7 cellular contexts compared by ENCODE assay signal in the genomic region with DNA sequence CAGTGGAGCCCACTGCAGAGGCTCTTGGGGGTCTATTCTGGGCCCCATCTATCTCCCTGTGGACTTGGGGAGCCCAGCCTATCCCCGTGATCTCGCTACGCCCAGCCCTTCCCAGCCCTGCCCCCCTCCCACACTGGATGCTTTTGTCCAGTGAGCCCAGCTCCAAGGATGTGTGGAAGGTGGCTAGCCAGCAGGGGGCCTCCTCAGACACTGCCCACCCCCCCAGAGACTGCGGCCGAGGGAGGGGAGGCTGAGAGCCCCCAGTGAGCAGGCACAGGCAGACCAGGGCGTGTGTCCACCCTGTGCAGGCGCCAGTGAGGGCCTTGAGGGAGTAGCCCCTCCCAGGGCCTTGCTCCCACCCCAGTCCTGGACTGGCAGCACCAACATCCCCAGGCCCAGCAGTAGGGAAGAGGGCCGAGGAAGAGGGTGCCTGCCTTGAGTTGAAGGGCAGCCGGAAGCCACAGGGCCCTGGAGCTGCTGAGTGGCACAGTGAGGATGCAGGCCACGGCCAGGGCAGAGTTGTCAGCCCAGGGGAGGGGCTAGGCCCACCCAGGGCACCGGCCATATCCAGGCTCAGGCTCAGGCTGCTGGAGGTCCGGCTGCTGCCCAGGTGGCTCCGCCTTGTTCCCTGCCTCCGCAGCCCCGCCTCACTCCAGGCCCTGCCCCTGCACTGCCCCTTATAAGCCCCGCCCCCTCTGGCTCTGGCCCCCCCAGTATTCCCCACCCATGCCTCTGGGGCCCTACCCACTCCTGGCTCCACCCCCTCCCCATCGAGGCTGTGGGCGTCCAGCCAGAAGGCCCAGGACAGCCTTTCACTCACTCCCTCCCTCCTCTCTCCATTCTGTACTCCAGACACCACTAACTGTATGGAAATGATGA. TPM values are rescaled to one million over a fixed set of nuclear protein-coding genes. Genes with fewer than 3 reads are reported as not detected.
DNase-seq lines count a peak whose midpoint lies in the region; ATAC-seq and TF ChIP-seq lines count a peak whose summit lies in the region.

No MANE protein-coding gene starts in this region.

- in situ Hi-C loops in SK-MEL-5 (cut with HindIII; ENCODE audit: low pct_unique_long_range_greater_than_20kb, low sequenced_read_pairs) = no loop called here

- H3K27me3 ChIP-seq in cardiac muscle cell = no peaks in the 10 kb centered on the region

- H3K36me3 ChIP-seq in HEK293 (ENCODE audit: control insufficient read depth in 2 of 2, insufficient read depth in 1 of 2, low read length in 2 of 2) = peaks cover 0 to 52% of the 10 kb centered on the region in 2 experiments; a peak in 1 of 3 replicates
- no peaks in the 10 kb centered on the region for H3K36me3 ChIP-seq in cardiac muscle cell

- ATAC-seq in GM18517 (IDR thresholded peaks at IDR 0.05; ENCODE audit: unreplicated experiment) = no peak

- DNase-seq in SK-MEL-5 (ENCODE audit: low read depth, low spot score) (peak; percentile 70), cardiac muscle cell (ENCODE audit: low read depth in 1 of 2, low spot score in 1 of 2) (peak; percentile 64 to 73), substantia nigra (lab: John Stamatoyannopoulos, UW) (peak in 19 of 49 donors; percentile 6 to 94 (median 31)), AML-193 (lab: John Stamatoyannopoulos, UW) (no peak)
- no peak for DNase-seq in stimulated activated CD4-positive, alpha-beta T cell treated with anti-CD3 and anti-CD28 coated beads, Interleukin-12 subunit alpha, Interleukin-12 subunit beta, amount 100 ng/mL, for 4 hours

- POLR2A ChIA-PET in HEK293 (lab: Yijun Ruan, JAX) = no interaction called here

- H3K9me3 ChIP-seq in HEK293 (ENCODE audit: control insufficient read depth, insufficient read depth, low read depth, low read length) = no peaks in the 10 kb centered on the region
- H3K9me3 ChIP-seq in cardiac muscle cell (ENCODE audit: low read depth) = no peaks in the 10 kb centered on the region

- no peak overlapping the region for H3K27ac ChIP-seq in HEK293 (ENCODE audit: extremely low read depth, low read depth, low read length)
- peak overlapping the region; percentile 49 for H3K27ac ChIP-seq in cardiac muscle cell
- peak overlapping the region; percentile 66 for H3K27ac ChIP-seq in substantia nigra (ENCODE audit: low read depth, low read length, poor library complexity, severe bottlenecking)

- H3K4me3 ChIP-seq in HEK293 (ENCODE audit: low read depth, low read length) (no peak overlapping the region), cardiac muscle cell (no peak overlapping the region)

- TF ChIP-seq CTCF in HEK293 (tag by site-specific recombination; IDR thresholded peaks at IDR 0.05) = no peak
- peak; percentile 35 for TF ChIP-seq CTCF in cardiac muscle cell (IDR thresholded peaks at IDR 0.05; ENCODE audit: low read depth, low read length)

- H3K4me1 ChIP-seq in HEK293 (ENCODE audit: control insufficient read depth, insufficient read depth, low read length) = no peaks in the 10 kb centered on the region
- peaks cover 7% of the 10 kb centered on the region for H3K4me1 ChIP-seq in cardiac muscle cell (ENCODE audit: low read depth)

- CTCF ChIA-PET in HEK293 (lab: Yijun Ruan, JAX) = interaction anchor here (1.0 kb wide), 1 partner anchor 57 kb away, joined by 5 read pairs; no protein-coding TSS in a partner anchor

TF ChIP-seq in HEK293, 187 proteins besides CTCF, POLR2A, EP300 and RAD21:
- no peak for TF ChIP-seq ZNF560 (tag by site-specific recombination; IDR thresholded peaks at IDR 0.05; ENCODE audit: borderline replicate concordance)
- TF ChIP-seq GLIS1 (tag by site-specific recombination; IDR thresholded peaks at IDR 0.05) = peak; percentile 53
- TF ChIP-seq, protein P1, sequence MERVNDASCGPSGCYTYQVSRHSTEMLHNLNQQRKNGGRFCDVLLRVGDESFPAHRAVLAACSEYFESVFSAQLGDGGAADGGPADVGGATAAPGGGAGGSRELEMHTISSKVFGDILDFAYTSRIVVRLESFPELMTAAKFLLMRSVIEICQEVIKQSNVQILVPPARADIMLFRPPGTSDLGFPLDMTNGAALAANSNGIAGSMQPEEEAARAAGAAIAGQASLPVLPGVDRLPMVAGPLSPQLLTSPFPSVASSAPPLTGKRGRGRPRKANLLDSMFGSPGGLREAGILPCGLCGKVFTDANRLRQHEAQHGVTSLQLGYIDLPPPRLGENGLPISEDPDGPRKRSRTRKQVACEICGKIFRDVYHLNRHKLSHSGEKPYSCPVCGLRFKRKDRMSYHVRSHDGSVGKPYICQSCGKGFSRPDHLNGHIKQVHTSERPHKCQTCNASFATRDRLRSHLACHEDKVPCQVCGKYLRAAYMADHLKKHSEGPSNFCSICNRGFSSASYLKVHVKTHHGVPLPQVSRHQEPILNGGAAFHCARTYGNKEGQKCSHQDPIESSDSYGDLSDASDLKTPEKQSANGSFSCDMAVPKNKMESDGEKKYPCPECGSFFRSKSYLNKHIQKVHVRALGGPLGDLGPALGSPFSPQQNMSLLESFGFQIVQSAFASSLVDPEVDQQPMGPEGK (tag by site-specific recombination; IDR thresholded peaks at IDR 0.05) = peak; percentile 34; the same call in 1 of the 2 replicates
- TF ChIP-seq ZNF776 (tag by site-specific recombination; IDR thresholded peaks at IDR 0.05; ENCODE audit: borderline replicate concordance) = no peak
- no peak for TF ChIP-seq FEZF1 (tag by site-specific recombination; IDR thresholded peaks at IDR 0.05)
- TF ChIP-seq KLF8 (tag by site-specific recombination; IDR thresholded peaks at IDR 0.05) = peak; percentile 55; the same call in 1 of the 2 replicates
- TF ChIP-seq ZNF341 (tag by site-specific recombination; IDR thresholded peaks at IDR 0.05; ENCODE audit: low read depth) = peak; percentile 46
- TF ChIP-seq EGR2 (tag by site-specific recombination; IDR thresholded peaks at IDR 0.05; ENCODE audit: low read depth) = peak; percentile 50; the same call in 1 of the 2 replicates
- 0 out of 2 replicates have a peak, but pooled peaks have one; percentile 17 for TF ChIP-seq SP3 (tag by site-specific recombination; IDR thresholded peaks at IDR 0.05)
- TF ChIP-seq GLI4 (tag by site-specific recombination; IDR thresholded peaks at IDR 0.05) = no peak
- TF ChIP-seq ZFHX2 (tag by site-specific recombination; conservative IDR thresholded peaks at IDR 0.05) = peak; percentile 59
- TF ChIP-seq ZNF629 (tag by site-specific recombination; IDR thresholded peaks at IDR 0.05) = no peak
- TF ChIP-seq HIC1 (tag by site-specific recombination; IDR thresholded peaks at IDR 0.05) = 0 out of 2 replicates have a peak, but pooled peaks have one; percentile 16
- 0 out of 2 replicates have a peak, but pooled peaks have one; percentile 21 for TF ChIP-seq ZNF600 (tag by site-specific recombination; IDR thresholded peaks at IDR 0.05)
- TF ChIP-seq KLF1 (tag by site-specific recombination; IDR thresholded peaks at IDR 0.05) = peak; percentile 35; the same call in 1 of the 2 replicates
- TF ChIP-seq SP2 (tag by site-specific recombination; IDR thresholded peaks at IDR 0.05) = peak; percentile 31; the same call in 1 of the 2 replicates
- no peak for TF ChIP-seq ZNF133 (tag by site-specific recombination; IDR thresholded peaks at IDR 0.05)

RNA-seq across cellular contexts. Expression of gene MOB2, which starts 28.0 kb away (rescaled TPM):
- 18.0 and 22.5 TPM in 2 replicates for total RNA-seq in SK-MEL-5 (2014; rRNA removed; shearing (Covaris generic))
- 16.1 and 18.0 TPM in 2 replicates for polyA plus RNA-seq in SK-MEL-5 (2015; cell fraction: cytosol; rRNA removed)
- 39.9 and 56.5 TPM in 2 replicates for polyA plus RNA-seq in SK-MEL-5 (2015; cell fraction: nucleus; rRNA removed)
- total RNA-seq in cardiac muscle cell = 31.1 and 43.8 TPM in 2 replicates
- 52.0 and 55.9 TPM in 2 replicates for polyA plus RNA-seq in cardiac muscle cell

Comparison
In these comparisons a context has a peak if more than half of its experiments do, and no peak if none do; other contexts are left out.
1. DNase-seq: peak in SK-MEL-5 (single experiment) and cardiac muscle cell (2 of 2); none in stimulated activated CD4-positive, alpha-beta T cell treated with anti-CD3 and anti-CD28 coated beads, Interleukin-12 subunit alpha, Interleukin-12 subunit beta, amount 100 ng/mL, for 4 hours (single experiment) and AML-193 (0 of 2).